ENCODE assay signal across 1 cellular context in genomic region chr3:186901135-186901734, GRCh38.
TF ChIP-seq lines count a peak whose summit lies in the region.

No MANE protein-coding gene starts in this region.

TF ChIP-seq in K562, 482 proteins besides CTCF, POLR2A, EP300 and RAD21 (continued from another document):
- TF ChIP-seq STAT6 (CRISPR knock-in tag; IDR thresholded peaks at IDR 0.05) (no peak), ZNF584 (CRISPR knock-in tag; IDR thresholded peaks at IDR 0.05; ENCODE audit: low read depth) (peak; percentile 85), MECOM (CRISPR knock-in tag; IDR thresholded peaks at IDR 0.05) (0 out of 2 replicates have a peak, but pooled peaks have one; percentile 13), HDAC3 (IDR thresholded peaks at IDR 0.05; ENCODE audit: borderline replicate concordance, partially characterized antibody) (peak; percentile 23), ZNF395 (CRISPR knock-in tag; IDR thresholded peaks at IDR 0.05) (no peak), GTF2A2 (tag; IDR thresholded peaks at IDR 0.05) (0 out of 2 replicates have a peak, but pooled peaks have one; percentile 37), MYC (IDR thresholded peaks at IDR 0.05; ENCODE audit: low read depth, low read length) (0 out of 2 replicates have a peak, but pooled peaks have one; percentile 43), MYC (CRISPR knock-in tag; IDR thresholded peaks at IDR 0.05; ENCODE audit: borderline replicate concordance, low read depth) (no peak), ZBTB1 (CRISPR knock-in tag; IDR thresholded peaks at IDR 0.05; ENCODE audit: borderline replicate concordance, low read depth) (no peak), JUND (IDR thresholded peaks at IDR 0.05; ENCODE audit: borderline replicate concordance, low read depth, low read length) (peak; percentile 49; the same call in 1 of the 2 replicates), JUND (tag; IDR thresholded peaks at IDR 0.05; ENCODE audit: borderline replicate concordance, low read depth, low read length) (peak; percentile 46; the same call in 1 of the 3 replicates), DNMT1 (IDR thresholded peaks at IDR 0.05) (no peak), CLOCK (CRISPR knock-in tag; IDR thresholded peaks at IDR 0.05; ENCODE audit: borderline replicate concordance) (no peak), ADNP (tag; IDR thresholded peaks at IDR 0.05) (0 out of 2 replicates have a peak, but pooled peaks have one; percentile 16), TRIM24 (IDR thresholded peaks at IDR 0.05) (peak; percentile 62 to 70; a peak in 2 of 4 replicates), POLR2H (tag; IDR thresholded peaks at IDR 0.05; ENCODE audit: low read depth) (peak; percentile 75), MTA3 (IDR thresholded peaks at IDR 0.05; ENCODE audit: borderline replicate concordance) (peak; percentile 44; the same call in 1 of the 2 replicates), CXXC5 (CRISPR knock-in tag; IDR thresholded peaks at IDR 0.05) (peak; percentile 49), DMBX1 (CRISPR knock-in tag; IDR thresholded peaks at IDR 0.05; ENCODE audit: borderline replicate concordance) (peak; percentile 89; the same call in 1 of the 2 replicates), SMAD4 (CRISPR knock-in tag; conservative IDR thresholded peaks at IDR 0.05) (peak; percentile 73), BACH1 (tag; IDR thresholded peaks at IDR 0.05) (peak; percentile 52; the same call in 1 of the 2 replicates), ZNF174 (CRISPR knock-in tag; IDR thresholded peaks at IDR 0.05) (no peak), NR2C2 (CRISPR knock-in tag; IDR thresholded peaks at IDR 0.05) (no peak), NR2C2 (tag; IDR thresholded peaks at IDR 0.05) (peak; percentile 63; the same call in 1 of the 2 replicates), RBM39 (optimal IDR thresholded peaks at IDR 0.05; ENCODE audit: low read depth, low read length) (no peak), TSC22D4 (tag; IDR thresholded peaks at IDR 0.05) (no peak), CEBPG (CRISPR knock-in tag; IDR thresholded peaks at IDR 0.05) (peak; percentile 91), CEBPG (tag; conservative IDR thresholded peaks at IDR 0.05 in 1 of 2, IDR thresholded peaks at IDR 0.05 in 1 of 2) (peak in 1 of 2 experiments; percentile 91; a peak in 2 of 4 replicates), SOX6 (IDR thresholded peaks at IDR 0.05) (0 out of 2 replicates have a peak, but pooled peaks have one; percentile 28), SMARCA4 (IDR thresholded peaks at IDR 0.05) (peak; percentile 37; the same call in 1 of the 2 replicates), NR2C1 (IDR thresholded peaks at IDR 0.05) (no peak), NR2C1 (tag; IDR thresholded peaks at IDR 0.05) (0 out of 2 replicates have a peak, but pooled peaks have one; percentile 18), STAT5B (CRISPR knock-in tag; IDR thresholded peaks at IDR 0.05) (no peak), SIN3A (IDR thresholded peaks at IDR 0.05; ENCODE audit: borderline replicate concordance in 2 of 2, control insufficient read depth in 1 of 2, low read depth in 2 of 2, low read length in 2 of 2) (no peak)
- TF ChIP-seq, protein P1, sequence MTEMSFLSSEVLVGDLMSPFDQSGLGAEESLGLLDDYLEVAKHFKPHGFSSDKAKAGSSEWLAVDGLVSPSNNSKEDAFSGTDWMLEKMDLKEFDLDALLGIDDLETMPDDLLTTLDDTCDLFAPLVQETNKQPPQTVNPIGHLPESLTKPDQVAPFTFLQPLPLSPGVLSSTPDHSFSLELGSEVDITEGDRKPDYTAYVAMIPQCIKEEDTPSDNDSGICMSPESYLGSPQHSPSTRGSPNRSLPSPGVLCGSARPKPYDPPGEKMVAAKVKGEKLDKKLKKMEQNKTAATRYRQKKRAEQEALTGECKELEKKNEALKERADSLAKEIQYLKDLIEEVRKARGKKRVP (CRISPR knock-in tag; IDR thresholded peaks at IDR 0.05) = peak; percentile 84
